Comparison of ENCODE assay signal across 9 cellular contexts in the genomic region with DNA sequence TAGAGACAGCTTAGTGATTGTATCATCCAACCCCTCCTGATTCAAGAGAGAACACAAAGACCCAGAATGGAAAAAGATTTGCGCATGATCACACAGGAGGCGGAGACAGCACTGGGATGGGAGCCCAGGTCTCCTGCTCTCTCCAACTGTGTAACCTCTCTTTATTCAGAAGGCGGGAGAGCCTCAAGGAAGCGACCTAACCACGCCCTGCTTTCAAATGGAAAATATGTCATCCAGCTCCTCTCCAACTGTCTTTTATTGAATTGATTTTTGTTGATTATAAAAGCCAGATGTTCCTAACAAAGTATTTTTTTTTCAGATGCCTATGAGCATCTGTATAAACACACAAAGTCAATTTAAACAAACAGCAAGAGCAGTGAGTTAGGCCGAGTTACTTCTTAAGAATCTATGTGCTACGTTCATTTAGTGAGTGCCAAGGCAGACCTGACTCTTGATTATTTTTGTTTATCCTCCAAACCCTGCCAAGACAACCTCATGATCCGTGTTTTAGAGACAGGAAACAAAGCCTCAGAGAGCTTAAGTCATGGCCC.
DNase-seq lines count a peak whose midpoint lies in the region; ATAC-seq and TF ChIP-seq lines count a peak whose summit lies in the region.
"Had no signal": no experiment of that assay in that cellular context is flagged by ENCODE, and none has a peak within 500 bp of the region (broad histone marks: within the 10 kb centered on the region; RNA-seq: fewer than 3 reads in every experiment).

No MANE protein-coding gene starts in this region.

- no peak for TF ChIP-seq CTCF in neural crest cell (conservative IDR thresholded peaks at IDR 0.05)

- H3K4me1 Mint-ChIP-seq in neural crest cell: peaks cover 71% of the 10 kb centered on the region
- H3K4me1 Mint-ChIP-seq in activated T-helper 17 cell treated with anti-CD3 and anti-CD28 coated beads, Interleukin-2, amount 50 U/mL, for 72 hours: peaks cover 16% of the 10 kb centered on the region

- ATAC-seq in HG03159 (IDR thresholded peaks at IDR 0.05; ENCODE audit: unreplicated experiment): no peak
- ATAC-seq in GM21423 (IDR thresholded peaks at IDR 0.05; ENCODE audit: unreplicated experiment): no peak
- no peak for ATAC-seq in activated T-helper 17 cell treated with anti-CD3 and anti-CD28 coated beads, Interleukin-2, amount 50 U/mL, for 72 hours (replicated peaks)

- H3K4me3 ChIP-seq in BLaER1 treated with 17β-estradiol and CSF1 and Interleukin-3, amounts not matched to agents 10 nM and 100 nM: no peak overlapping the region

- H3K4me3 Mint-ChIP-seq in neural crest cell: peak overlapping the region; percentile 13
- H3K4me3 Mint-ChIP-seq in activated T-helper 17 cell treated with anti-CD3 and anti-CD28 coated beads, Interleukin-2, amount 50 U/mL, for 72 hours: no peak overlapping the region

- no peak overlapping the region for H3K27ac Mint-ChIP-seq in neural crest cell (ENCODE audit: unreplicated experiment)
- no peak overlapping the region for H3K27ac Mint-ChIP-seq in activated T-helper 17 cell treated with anti-CD3 and anti-CD28 coated beads, Interleukin-2, amount 50 U/mL, for 72 hours

- H3K4me2 ChIP-seq in BLaER1 treated with 17β-estradiol and CSF1 and Interleukin-3, amounts not matched to agents 10 nM and 100 nM: peak overlapping the region; percentile 28 to 75 (median 56); a peak in 20 of 22 replicates

- peaks cover 0 to 14% (median 0%) of the 10 kb centered on the region in 11 experiments; a peak in 5 of 22 replicates for H3K9me3 ChIP-seq in BLaER1 treated with 17β-estradiol and CSF1 and Interleukin-3, amounts not matched to agents 10 nM and 100 nM (replicated peaks in 1 of 11)

- H3K9ac ChIP-seq in BLaER1 treated with 17β-estradiol and CSF1 and Interleukin-3, amounts not matched to agents 10 nM and 100 nM: no peak overlapping the region

- no peaks in the 10 kb centered on the region for H3K27me3 ChIP-seq in BLaER1 treated with 17β-estradiol and CSF1 and Interleukin-3, amounts not matched to agents 10 nM and 100 nM

- H3K27ac ChIP-seq in BLaER1 treated with 17β-estradiol and CSF1 and Interleukin-3, amounts not matched to agents 10 nM and 100 nM: peak overlapping the region in 7 of 11 experiments; percentile 4 to 37 (median 17); a peak in 8 of 22 replicates

- H4K20me1 ChIP-seq in BLaER1 treated with 17β-estradiol and CSF1 and Interleukin-3, amounts not matched to agents 10 nM and 100 nM: no peaks in the 10 kb centered on the region

- no peaks in the 10 kb centered on the region for H3K36me3 ChIP-seq in BLaER1 treated with 17β-estradiol and CSF1 and Interleukin-3, amounts not matched to agents 10 nM and 100 nM

- peak; percentile 80 for DNase-seq in NCI-H1694 treated with DMSO at 0.1 percent for 48 hours (lab: John Stamatoyannopoulos, UW)
- DNase-seq in ecto neural progenitor cell (ENCODE audit: low spot score): peak; percentile 58
- DNase-seq in neural crest cell (ENCODE audit: low read depth, low spot score): no peak
- no peak for DNase-seq in NOMO-1 treated with dmso at 0.1 percent for 144 hours (lab: John Stamatoyannopoulos, UW; ENCODE audit: unreplicated experiment)
- DNase-seq: NCI-H524 treated with DMSO at 0.1 percent for 48 hours had no signal

- no peaks in the 10 kb centered on the region for H3K9me3 Mint-ChIP-seq in neural crest cell
- no peaks in the 10 kb centered on the region for H3K9me3 Mint-ChIP-seq in activated T-helper 17 cell treated with anti-CD3 and anti-CD28 coated beads, Interleukin-2, amount 50 U/mL, for 72 hours

- H3K27me3 Mint-ChIP-seq in neural crest cell (ENCODE audit: low read depth): peaks cover 4% of the 10 kb centered on the region
- H3K27me3 Mint-ChIP-seq in activated T-helper 17 cell treated with anti-CD3 and anti-CD28 coated beads, Interleukin-2, amount 50 U/mL, for 72 hours: no peaks in the 10 kb centered on the region

- peaks cover 17 to 40% (median 28%) of the 10 kb centered on the region in 10 experiments for H3K4me1 ChIP-seq in BLaER1 treated with 17β-estradiol and CSF1 and Interleukin-3, amounts not matched to agents 10 nM and 100 nM

- H3K36me3 Mint-ChIP-seq in neural crest cell (ENCODE audit: low read depth): no peaks in the 10 kb centered on the region
- no peaks in the 10 kb centered on the region for H3K36me3 Mint-ChIP-seq in activated T-helper 17 cell treated with anti-CD3 and anti-CD28 coated beads, Interleukin-2, amount 50 U/mL, for 72 hours (ENCODE audit: low read depth)

Comparison
In these comparisons a context has a peak if more than half of its experiments do, and no peak if none do; other contexts are left out.
1. DNase-seq: peak in NCI-H1694 treated with DMSO at 0.1 percent for 48 hours (single experiment) and ecto neural progenitor cell (single experiment); none in neural crest cell (single experiment) and NOMO-1 treated with dmso at 0.1 percent for 144 hours (single experiment).